In genomic region chr18:11775436-11775835, GRCh38 we compare ENCODE assay signal across 26 cellular contexts.
"Had no signal": no experiment of that assay in that cellular context is flagged by ENCODE, and none has a peak within 500 bp of the region (broad histone marks: within the 10 kb centered on the region; RNA-seq: fewer than 3 reads in every experiment).

No MANE protein-coding gene starts in this region.

- H3K4me3 Mint-ChIP-seq: IgD-negative memory B cell, T-cell had no signal

- H3K27me3 ChIP-seq: Peyer's patch had no signal

- H3K27ac Mint-ChIP-seq: IgD-negative memory B cell, T-cell had no signal

- H3K4me1 Mint-ChIP-seq: IgD-negative memory B cell, T-cell had no signal

- H3K9me3 ChIP-seq: Peyer's patch, SK-N-SH had no signal

- H3K9me3 Mint-ChIP-seq: IgD-negative memory B cell, T-cell had no signal

- DNase-seq: KBM-7, MV-4-11, NCI-H1092, NCI-H1105 treated with DMSO at 0.1 percent for 48 hours, NCI-H1417 treated with DMSO at 0.1 percent for 48 hours, NCI-H146, NCI-H1694 treated with DMSO at 0.1 percent for 48 hours, NCI-H1930, NCI-H2081 treated with DMSO at 0.1 percent for 48 hours, NCI-H2171, NCI-H226, NCI-H446, NCI-H510A, NCI-H524 treated with DMSO at 0.1 percent for 48 hours, NCI-H69, NCI-H774, OCI-M1, PC-9, Peyer's patch, SHP77 treated with DMSO at 0.1 percent for 48 hours, SK-N-SH, SW 1271, T-cell had no signal

- H3K4me3 ChIP-seq: PC-9, Peyer's patch had no signal

- H3K36me3 Mint-ChIP-seq: T-cell had no signal

- ATAC-seq: Right ventricle myocardium inferior, T-cell had no signal

- H3K27ac ChIP-seq: HL-60, PC-9, Peyer's patch had no signal

- H3K36me3 ChIP-seq: Peyer's patch had no signal

- H3K4me1 ChIP-seq: Peyer's patch had no signal
